Comparison of ENCODE assay signal across 3 cellular contexts in genomic region chr12:111254106-111254505, GRCh38.
TF ChIP-seq lines count a peak whose summit lies in the region.

No MANE protein-coding gene starts in this region.

TF ChIP-seq in HepG2, 621 proteins besides CTCF, POLR2A, EP300 and RAD21:
- TF ChIP-seq ZNF761 (CRISPR knock-in tag; conservative IDR thresholded peaks at IDR 0.05), result no peak
- TF ChIP-seq ZKSCAN1 (IDR thresholded peaks at IDR 0.05; ENCODE audit: low read length), result 0 out of 2 replicates have a peak, but pooled peaks have one; percentile 24

TF ChIP-seq in K562, 482 proteins besides CTCF, POLR2A, EP300 and RAD21:
- TF ChIP-seq ZKSCAN1 (IDR thresholded peaks at IDR 0.05; ENCODE audit: low read depth, low read length) (peak; percentile 87), ARHGAP35 (IDR thresholded peaks at IDR 0.05; ENCODE audit: partially characterized antibody) (no peak)

TF ChIP-seq in H1, 55 proteins besides CTCF, POLR2A, EP300 and RAD21:
- no peak for TF ChIP-seq SIX5 (IDR thresholded peaks at IDR 0.05; ENCODE audit: low read depth, low read length)
- TF ChIP-seq SUZ12 (IDR thresholded peaks at IDR 0.05; ENCODE audit: low read length), result no peak
- TF ChIP-seq EZH2 (IDR thresholded peaks at IDR 0.05; ENCODE audit: low read depth, low read length, severe bottlenecking), result no peak
- no peak for TF ChIP-seq CHD1 (IDR thresholded peaks at IDR 0.05; ENCODE audit: low read depth, low read length)
- TF ChIP-seq TCF12 (IDR thresholded peaks at IDR 0.05; ENCODE audit: low read depth, low read length), result no peak
- TF ChIP-seq BCL11A (IDR thresholded peaks at IDR 0.05; ENCODE audit: low read depth in 2 of 2, low read length in 2 of 2), result no peak
- TF ChIP-seq JUND (IDR thresholded peaks at IDR 0.05; ENCODE audit: low read length), result no peak
- TF ChIP-seq KDM5A (IDR thresholded peaks at IDR 0.05; ENCODE audit: low read length), result no peak
- TF ChIP-seq GABPA (IDR thresholded peaks at IDR 0.05; ENCODE audit: borderline replicate concordance, insufficient read depth, low read length), result no peak
